18 cellular contexts compared by ENCODE assay signal in the genomic region with DNA sequence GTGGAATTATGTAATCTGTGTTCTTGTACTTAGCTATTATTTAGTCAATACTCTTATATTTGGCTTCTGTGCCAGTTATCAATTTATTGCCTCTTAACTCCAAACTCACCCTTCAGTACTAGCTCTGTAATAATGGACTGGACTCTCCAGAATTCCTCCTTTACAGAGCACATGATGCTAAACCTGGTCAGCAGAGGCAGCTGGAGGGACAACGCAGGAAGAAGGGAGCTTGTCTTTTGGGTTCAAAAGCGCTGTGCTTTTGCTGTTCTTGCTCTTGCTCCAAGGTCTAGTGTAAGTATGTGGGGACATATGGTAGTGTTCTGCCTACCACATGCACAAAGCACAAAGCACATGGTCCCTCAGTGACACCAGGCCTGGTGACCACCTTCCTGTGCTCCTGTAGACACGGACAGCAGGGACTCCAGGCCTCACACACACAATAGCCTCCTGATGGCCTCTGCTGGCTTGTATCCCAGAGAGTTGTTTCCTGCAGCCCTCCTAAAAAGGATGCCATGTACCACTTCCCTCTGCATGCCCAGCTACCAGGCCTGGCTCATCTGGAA. TPM values are rescaled to one million over a fixed set of nuclear protein-coding genes. Genes with fewer than 3 reads are reported as not detected.
A peak's percentile ranks its signal among the peaks of the same experiment; 100 is the strongest.
DNase-seq lines count a peak whose midpoint lies in the region; ATAC-seq and TF ChIP-seq lines count a peak whose summit lies in the region.
"Had no signal": no experiment of that assay in that cellular context is flagged by ENCODE, and none has a peak within 500 bp of the region (broad histone marks: within the 10 kb centered on the region; RNA-seq: fewer than 3 reads in every experiment).

No MANE protein-coding gene starts in this region.

- no peak overlapping the region for H2BK5ac ChIP-seq in neuronal stem cell (ENCODE audit: low read length)

- H2BK15ac ChIP-seq in neuronal stem cell (ENCODE audit: low read length) = no peak overlapping the region

- H3K18ac ChIP-seq in neuronal stem cell (ENCODE audit: low read length) = peak overlapping the region; percentile 6

- no peak overlapping the region for H3K27ac ChIP-seq in MM.1S (ENCODE audit: low read length)
- no peak overlapping the region for H3K27ac ChIP-seq in neuronal stem cell (replicated peaks; ENCODE audit: low read length)
- H3K27ac ChIP-seq: pancreas had no signal

- peaks cover 5% of the 10 kb centered on the region for H3K36me3 Mint-ChIP-seq in activated naive CD8-positive, alpha-beta T cell treated with anti-CD3 and anti-CD28 coated beads, Interleukin-2, amount 50 U/mL, for 24 hours (ENCODE audit: low read depth)
- H3K36me3 Mint-ChIP-seq in activated naive CD8-positive, alpha-beta T cell treated with anti-CD3 and anti-CD28 coated beads for 36 hours = peaks cover 20% of the 10 kb centered on the region
- H3K36me3 Mint-ChIP-seq: immature natural killer cell had no signal

- no CpG with 5 or more reads among the region's 3 CpGs for WGBS in neuronal stem cell (ENCODE audit: extremely low coverage in 2 of 2, insufficient read length in 2 of 2, insufficient replicate concordance in 1 of 2), 2 donors

- H2AK5ac ChIP-seq in neuronal stem cell (ENCODE audit: low read depth, low read length) = no peak overlapping the region

- no peak overlapping the region for H2BK120ac ChIP-seq in neuronal stem cell (ENCODE audit: low read depth, low read length)

- peaks cover 80% of the 10 kb centered on the region for H3K79me2 ChIP-seq in MM.1S (ENCODE audit: low read length)

- H3K4me1 ChIP-seq in MM.1S (ENCODE audit: low read length) = peaks cover 28% of the 10 kb centered on the region
- peaks cover 0 to 3% of the 10 kb centered on the region in 2 donors for H3K4me1 ChIP-seq in neuronal stem cell (ENCODE audit: control insufficient read depth in 2 of 2, insufficient read depth in 1 of 2, low read depth in 1 of 2, low read length in 2 of 2)

- peaks cover 66% of the 10 kb centered on the region for H3K4me1 Mint-ChIP-seq in activated naive CD8-positive, alpha-beta T cell treated with anti-CD3 and anti-CD28 coated beads, Interleukin-2, amount 50 U/mL, for 24 hours
- H3K4me1 Mint-ChIP-seq in activated naive CD8-positive, alpha-beta T cell treated with anti-CD3 and anti-CD28 coated beads for 36 hours = peaks cover 66% of the 10 kb centered on the region

- H3K4me2 ChIP-seq in MM.1S (ENCODE audit: low read depth, low read length) (no peak overlapping the region), neuronal stem cell (ENCODE audit: insufficient read depth, low read length, poor library complexity, severe bottlenecking) (no peak overlapping the region)

- no peak overlapping the region for H3K23ac ChIP-seq in neuronal stem cell (ENCODE audit: low read depth, low read length, poor library complexity)

- H3K9me3 ChIP-seq in MM.1S (replicated peaks; ENCODE audit: insufficient read depth, low read length) (no peaks in the 10 kb centered on the region), neuronal stem cell (replicated peaks in 1 of 2; ENCODE audit: control insufficient read depth in 2 of 2, insufficient read depth in 1 of 2, low read depth in 1 of 2, low read length in 2 of 2) (peaks cover 5 to 12% of the 10 kb centered on the region in 2 donors)
- H3K9me3 ChIP-seq: pancreas had no signal

- peak; percentile 15 for ATAC-seq in activated naive CD8-positive, alpha-beta T cell treated with anti-CD3 and anti-CD28 coated beads, Interleukin-2, amount 50 U/mL, for 24 hours
- no peak for ATAC-seq in GM21526 (IDR thresholded peaks at IDR 0.05; ENCODE audit: low FRiP score, unreplicated experiment)
- no peak for ATAC-seq in HG03108 (IDR thresholded peaks at IDR 0.05; ENCODE audit: unreplicated experiment)
- ATAC-seq: activated T-cell treated with anti-CD3 and anti-CD28 coated beads, Interleukin-2, amount 50 U/mL, for 72 hours; mucosa of descending colon; pancreas had no signal

- H3F3A ChIP-seq in MM.1S (ENCODE audit: insufficient read depth, low read length) = peaks cover 4% of the 10 kb centered on the region; the same call in 1 of the 2 replicates

- H3K27me3 ChIP-seq in MM.1S (replicated peaks; ENCODE audit: insufficient read depth, low read length) (no peaks in the 10 kb centered on the region), neuronal stem cell (ENCODE audit: control insufficient read depth in 3 of 3, insufficient read depth in 3 of 3, low read depth in 1 of 3, low read length in 3 of 3) (no peaks in the 10 kb centered on the region)
- H3K27me3 ChIP-seq: pancreas had no signal

- H3K36me3 ChIP-seq in MM.1S (replicated peaks; ENCODE audit: insufficient read depth, low read length) = no peaks in the 10 kb centered on the region
- peaks cover 0 to 2% of the 10 kb centered on the region in 2 donors for H3K36me3 ChIP-seq in neuronal stem cell (replicated peaks in 1 of 2; ENCODE audit: control insufficient read depth in 2 of 2, insufficient read depth in 2 of 2, low read length in 2 of 2)
- H3K36me3 ChIP-seq: pancreas had no signal

- peak; percentile 19 for TF ChIP-seq CTCF in MM.1S (IDR thresholded peaks at IDR 0.05; ENCODE audit: low read length)

- H3K9me3 Mint-ChIP-seq in activated naive CD8-positive, alpha-beta T cell treated with anti-CD3 and anti-CD28 coated beads, Interleukin-2, amount 50 U/mL, for 24 hours = no peaks in the 10 kb centered on the region
- H3K9me3 Mint-ChIP-seq in activated naive CD8-positive, alpha-beta T cell treated with anti-CD3 and anti-CD28 coated beads for 36 hours = peaks cover 4% of the 10 kb centered on the region

- H3K4ac ChIP-seq in neuronal stem cell (ENCODE audit: low read length) = no peak overlapping the region

- no peaks in the 10 kb centered on the region for H3K9me2 ChIP-seq in MM.1S (replicated peaks; ENCODE audit: insufficient read depth, low read length)

- H2AFZ ChIP-seq in MM.1S (ENCODE audit: low read length) = no peak overlapping the region
- no peak overlapping the region for H2AFZ ChIP-seq in neuronal stem cell (ENCODE audit: low read length)

- H3K4me3 Mint-ChIP-seq in activated naive CD8-positive, alpha-beta T cell treated with anti-CD3 and anti-CD28 coated beads, Interleukin-2, amount 50 U/mL, for 24 hours = no peak overlapping the region
- H3K4me3 Mint-ChIP-seq in activated naive CD8-positive, alpha-beta T cell treated with anti-CD3 and anti-CD28 coated beads for 36 hours = no peak overlapping the region
- H3K4me3 Mint-ChIP-seq: activated T-cell treated with anti-CD3 and anti-CD28 coated beads, Interleukin-2, amount 50 U/mL, for 72 hours; dendritic cell treated with granulocyte-macrophage colony-stimulating factor and Interleukin-4, amounts not matched to agents 40 ng/mL and 50 ng/mL, for 4 days; immature natural killer cell had no signal

- H3K4me3 ChIP-seq in MM.1S (ENCODE audit: low read length) = no peak overlapping the region
- no peak overlapping the region for H3K4me3 ChIP-seq in neuronal stem cell (ENCODE audit: low read length in 2 of 2)
- H3K4me3 ChIP-seq: mucosa of descending colon, pancreas had no signal

- peaks cover 5% of the 10 kb centered on the region for H3K79me1 ChIP-seq in neuronal stem cell (ENCODE audit: low read depth, low read length)

- no peak overlapping the region for H3K9ac ChIP-seq in MM.1S (ENCODE audit: low read length)
- H3K9ac ChIP-seq in neuronal stem cell (ENCODE audit: low read depth, low read length, poor library complexity) = no peak overlapping the region

- no peak overlapping the region for H2BK12ac ChIP-seq in neuronal stem cell (ENCODE audit: low read length)

- no peak overlapping the region for H4K91ac ChIP-seq in neuronal stem cell (ENCODE audit: low read depth, low read length, poor library complexity)

- no peaks in the 10 kb centered on the region for H4K20me1 ChIP-seq in MM.1S (ENCODE audit: insufficient read depth, low read length)

- no peak overlapping the region for H3K14ac ChIP-seq in neuronal stem cell (ENCODE audit: low read length)

- no peak overlapping the region for H4K8ac ChIP-seq in neuronal stem cell (ENCODE audit: low read depth, low read length)

- H3K27ac Mint-ChIP-seq in activated naive CD8-positive, alpha-beta T cell treated with anti-CD3 and anti-CD28 coated beads, Interleukin-2, amount 50 U/mL, for 24 hours = no peak overlapping the region
- no peak overlapping the region for H3K27ac Mint-ChIP-seq in activated naive CD8-positive, alpha-beta T cell treated with anti-CD3 and anti-CD28 coated beads for 36 hours
- H3K27ac Mint-ChIP-seq: activated T-cell treated with anti-CD3 and anti-CD28 coated beads, Interleukin-2, amount 50 U/mL, for 72 hours; dendritic cell treated with granulocyte-macrophage colony-stimulating factor and Interleukin-4, amounts not matched to agents 40 ng/mL and 50 ng/mL, for 4 days; immature natural killer cell had no signal

- H3K27me3 Mint-ChIP-seq in activated naive CD8-positive, alpha-beta T cell treated with anti-CD3 and anti-CD28 coated beads, Interleukin-2, amount 50 U/mL, for 24 hours = no peaks in the 10 kb centered on the region
- no peaks in the 10 kb centered on the region for H3K27me3 Mint-ChIP-seq in activated naive CD8-positive, alpha-beta T cell treated with anti-CD3 and anti-CD28 coated beads for 36 hours
- H3K27me3 Mint-ChIP-seq: dendritic cell treated with granulocyte-macrophage colony-stimulating factor and Interleukin-4, amounts not matched to agents 40 ng/mL and 50 ng/mL, for 4 days had no signal

- DNase-seq in activated naive CD8-positive, alpha-beta T cell treated with anti-CD3 and anti-CD28 coated beads, Interleukin-2, amount 50 U/mL, for 24 hours = peak; percentile 15
- no peak for DNase-seq in activated naive CD8-positive, alpha-beta T cell treated with anti-CD3 and anti-CD28 coated beads for 36 hours
- DNase-seq in MM.1S (no peak), cerebellum (ENCODE audit: low spot score) (peak; percentile 11), neuronal stem cell (ENCODE audit: low spot score) (no peak), ecto neural progenitor cell (ENCODE audit: low spot score) (no peak)
- DNase-seq: activated CD4-positive, alpha-beta T cell treated with anti-CD3 and anti-CD28 coated beads, Interleukin-2, amount 50 U/mL, for 1 hour; activated T-cell treated with anti-CD3 and anti-CD28 coated beads, Interleukin-2, amount 50 U/mL, for 72 hours; amniotic stem cell; DND-41; immature natural killer cell; NCI-H1105; NCI-H526; pancreas had no signal

RNA-seq across cellular contexts. Expression of a gene that starts 46.1 kb away (rescaled TPM):
- 10 to 100 TPM; 18.4 to 19.5 TPM for total RNA-seq in activated naive CD8-positive, alpha-beta T cell treated with anti-CD3 and anti-CD28 coated beads for 36 hours
- total RNA-seq in cerebellum = 92.9 TPM
- polyA plus RNA-seq in neuronal stem cell (2013, experiment 1 of 2) = 47.7 TPM
- 51.3 TPM for polyA plus RNA-seq in neuronal stem cell (2013, experiment 2 of 2)

Comparison
In these comparisons a context has a peak if more than half of its experiments do, and no peak if none do; other contexts are left out.
1. DNase-seq: peak in activated naive CD8-positive, alpha-beta T cell treated with anti-CD3 and anti-CD28 coated beads, Interleukin-2, amount 50 U/mL, for 24 hours (single experiment) and cerebellum (single experiment); none in activated naive CD8-positive, alpha-beta T cell treated with anti-CD3 and anti-CD28 coated beads for 36 hours (single experiment), MM.1S (single experiment), neuronal stem cell (single experiment) and ecto neural progenitor cell (single experiment).